ENCODE assay signal across 16 cellular contexts in genomic region chr2:107337209-107337898, GRCh38.
DNase-seq lines count a peak whose midpoint lies in the region; ATAC-seq, FAIRE-seq and TF ChIP-seq lines count a peak whose summit lies in the region.
"Had no signal": no experiment of that assay in that cellular context is flagged by ENCODE, and none has a peak within 500 bp of the region (broad histone marks: within the 10 kb centered on the region; RNA-seq: fewer than 3 reads in every experiment).

No MANE protein-coding gene starts in this region.

- H3K4me3 ChIP-seq in muscle layer of duodenum (ENCODE audit: low read depth in 1 of 2, low read length in 2 of 2): no peak overlapping the region
- H3K4me3 ChIP-seq: A549, skin epidermis, transverse colon had no signal

- peaks cover 0 to 8% of the 10 kb centered on the region in 2 donors for H3K4me1 ChIP-seq in muscle layer of duodenum (ENCODE audit: control insufficient read depth in 1 of 2, insufficient read depth in 2 of 2, low read length in 2 of 2)
- H3K4me1 ChIP-seq: A549, transverse colon had no signal

- peaks cover under 1 to 4% of the 10 kb centered on the region in 2 donors for H3K9me3 ChIP-seq in muscle layer of duodenum (ENCODE audit: control insufficient read depth in 1 of 2, low read length in 2 of 2)
- H3K9me3 ChIP-seq: transverse colon had no signal

- intact Hi-C loops in Right ventricle myocardium inferior (cut with DNase I): no loop called here
- intact Hi-C loops in cardiac septum (cut with DNase I): loop anchor here (10.0 kb wide), 1 partner anchor 383 kb away; no protein-coding TSS in a partner anchor

- H3K36me3 ChIP-seq in muscle layer of duodenum (ENCODE audit: control insufficient read depth in 1 of 2, insufficient read depth in 2 of 2, low read length in 2 of 2): no peaks in the 10 kb centered on the region
- H3K36me3 ChIP-seq: transverse colon had no signal

- peak; percentile 90 for ATAC-seq in Right ventricle myocardium inferior
- ATAC-seq: A549; activated CD8-positive, alpha-beta memory T cell treated with anti-CD3 and anti-CD28 coated beads, Interleukin-2, amount 10 ng/mL, durations not matched to agents 7 days and 5 days had no signal

- H3K27ac ChIP-seq in muscle layer of duodenum (ENCODE audit: low read length): peak overlapping the region; percentile 24
- H3K27ac ChIP-seq: A549, transverse colon had no signal

- TF ChIP-seq CTCF in D721Med (IDR thresholded peaks at IDR 0.05; ENCODE audit: insufficient read depth, missing control alignments): no peak

- DNase-seq in Right ventricle myocardium inferior (ENCODE audit: missing footprints) (no peak), cardiac septum (ENCODE audit: low spot score) (no peak), fibroblast of peridontal ligament (ENCODE audit: extremely low read depth) (peak; percentile 10), 8988T (no peak), D721Med (ENCODE audit: insufficient read length, low spot score) (no peak), NOMO-1 (lab: John Stamatoyannopoulos, UW; ENCODE audit: unreplicated experiment in 2 of 2) (no peak)
- DNase-seq in effector CD8-positive, alpha-beta T cell (lab: John Stamatoyannopoulos, UW): no peak
- DNase-seq: activated CD8-positive, alpha-beta memory T cell treated with anti-CD3 and anti-CD28 coated beads, Interleukin-2, amount 10 ng/mL, durations not matched to agents 7 days and 5 days; effector memory CD4-positive, alpha-beta T cell; RPMI8226; transverse colon had no signal

- no peaks in the 10 kb centered on the region for H3K27me3 ChIP-seq in muscle layer of duodenum (ENCODE audit: low read depth, low read length)
- H3K27me3 ChIP-seq: transverse colon had no signal

- no peak for FAIRE-seq in D721Med (lab: Jason Lieb, UNC)
- FAIRE-seq: A549, H1, TTC549 had no signal
